Comparison of ENCODE assay signal across 1 cellular context in the genomic region with DNA sequence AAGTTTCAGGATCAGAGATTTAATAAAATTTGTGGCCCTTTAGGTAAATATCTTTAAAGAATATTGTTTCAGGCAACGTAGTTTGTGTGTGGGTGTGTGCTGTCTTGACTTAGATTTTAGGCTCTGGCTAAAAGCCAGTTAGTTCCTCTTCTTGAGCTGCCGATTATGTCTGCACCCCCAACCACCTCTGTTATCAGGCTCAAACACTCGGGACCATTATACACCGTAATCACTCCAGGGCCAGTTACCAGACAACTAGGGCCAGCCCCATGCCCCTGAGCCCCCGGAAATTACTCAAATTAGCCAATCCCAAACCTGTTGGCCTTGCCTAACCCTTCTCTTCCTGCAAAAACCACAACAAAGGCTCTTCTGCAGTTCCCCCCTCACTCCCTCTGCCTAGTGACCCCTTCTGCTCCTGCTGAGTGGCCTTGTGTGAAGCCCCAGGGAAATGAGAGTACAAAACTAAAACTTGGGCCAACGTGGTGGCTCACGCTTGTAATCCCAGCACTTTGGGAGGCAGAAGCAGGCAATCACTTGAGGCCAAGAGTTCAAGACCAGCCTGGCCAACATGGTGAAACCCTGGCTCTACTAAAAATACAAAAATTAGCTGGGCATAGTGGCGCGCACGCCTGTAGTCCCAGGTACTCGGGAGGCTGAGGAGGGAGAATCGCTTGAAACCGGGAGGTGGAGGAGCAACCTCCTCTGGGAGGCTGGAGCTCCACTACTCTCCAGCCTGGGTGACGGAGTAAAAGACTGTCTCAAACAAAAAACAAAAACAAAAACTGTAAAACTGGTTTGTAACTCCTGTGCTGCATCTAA.
TF ChIP-seq lines count a peak whose summit lies in the region.

No MANE protein-coding gene starts in this region.

TF ChIP-seq in HepG2, 621 proteins besides CTCF, POLR2A, EP300 and RAD21 (continued from another document and continues in another):
- TF ChIP-seq, protein P1, sequence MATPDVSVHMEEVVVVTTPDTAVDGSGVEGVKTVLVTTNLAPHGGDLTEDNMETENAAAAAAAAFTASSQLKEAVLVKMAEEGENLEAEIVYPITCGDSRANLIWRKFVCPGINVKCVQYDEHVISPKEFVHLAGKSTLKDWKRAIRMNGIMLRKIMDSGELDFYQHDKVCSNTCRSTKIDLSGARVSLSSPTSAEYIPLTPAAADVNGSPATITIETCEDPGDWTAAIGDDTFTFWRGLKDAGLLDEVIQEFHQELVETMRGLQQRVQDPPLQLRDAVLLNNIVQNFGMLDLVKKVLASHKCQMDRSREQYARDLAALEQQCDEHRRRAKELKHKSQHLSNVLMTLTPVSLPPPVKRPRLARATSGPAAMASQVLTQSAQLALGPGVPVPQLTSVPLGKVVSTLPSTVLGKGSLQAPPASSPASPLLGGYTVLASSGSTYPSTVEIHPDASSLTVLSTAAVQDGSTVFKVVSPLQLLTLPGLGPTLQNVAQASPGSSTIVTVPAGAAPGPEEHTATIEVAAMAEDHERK (CRISPR knock-in tag; IDR thresholded peaks at IDR 0.05; ENCODE audit: low read depth) = no peak
- TF ChIP-seq IRX3 (CRISPR knock-in tag; IDR thresholded peaks at IDR 0.05; ENCODE audit: borderline replicate concordance, low read depth) (no peak), ZNF143 (CRISPR knock-in tag; IDR thresholded peaks at IDR 0.05) (no peak), MYC (CRISPR knock-in tag; IDR thresholded peaks at IDR 0.05; ENCODE audit: borderline replicate concordance) (peak; percentile 17; the same call in 1 of the 2 replicates), NR2C2 (CRISPR knock-in tag; IDR thresholded peaks at IDR 0.05; ENCODE audit: borderline replicate concordance) (peak; percentile 69), RARA (CRISPR knock-in tag; IDR thresholded peaks at IDR 0.05) (peak; percentile 91), KDM4B (CRISPR knock-in tag; IDR thresholded peaks at IDR 0.05) (peak; percentile 64), EEA1 (CRISPR knock-in tag; IDR thresholded peaks at IDR 0.05; ENCODE audit: borderline replicate concordance) (no peak), ZNF10 (CRISPR knock-in tag; IDR thresholded peaks at IDR 0.05; ENCODE audit: borderline replicate concordance, low read depth) (no peak), AHDC1 (CRISPR knock-in tag; IDR thresholded peaks at IDR 0.05; ENCODE audit: borderline replicate concordance) (peak; percentile 48; the same call in 1 of the 2 replicates), ZNF235 (CRISPR knock-in tag; IDR thresholded peaks at IDR 0.05; ENCODE audit: borderline replicate concordance) (no peak), GTF2F1 (IDR thresholded peaks at IDR 0.05; ENCODE audit: low read length) (no peak), GABPB1 (CRISPR knock-in tag; IDR thresholded peaks at IDR 0.05) (peak; percentile 75; the same call in 1 of the 2 replicates), PHF21A (CRISPR knock-in tag; IDR thresholded peaks at IDR 0.05) (peak; percentile 69; the same call in 1 of the 2 replicates), BCLAF1 (IDR thresholded peaks at IDR 0.05) (no peak), ZFP37 (CRISPR knock-in tag; IDR thresholded peaks at IDR 0.05; ENCODE audit: borderline replicate concordance) (no peak), ZNF557 (CRISPR knock-in tag; IDR thresholded peaks at IDR 0.05) (no peak), ZNF839 (CRISPR knock-in tag; IDR thresholded peaks at IDR 0.05; ENCODE audit: borderline replicate concordance) (no peak), GATA4 (IDR thresholded peaks at IDR 0.05; ENCODE audit: borderline replicate concordance, low read depth) (no peak; the same call in 1 of the 2 replicates), YEATS4 (CRISPR knock-in tag; IDR thresholded peaks at IDR 0.05; ENCODE audit: borderline replicate concordance) (no peak), TRAFD1 (CRISPR knock-in tag; IDR thresholded peaks at IDR 0.05; ENCODE audit: borderline replicate concordance) (no peak), HIC2 (CRISPR knock-in tag; IDR thresholded peaks at IDR 0.05; ENCODE audit: low read depth) (no peak), KAT8 (CRISPR knock-in tag; IDR thresholded peaks at IDR 0.05) (peak; percentile 67), SOX13 (IDR thresholded peaks at IDR 0.05) (peak; percentile 92), SOX13 (CRISPR knock-in tag; conservative IDR thresholded peaks at IDR 0.05 in 1 of 2, IDR thresholded peaks at IDR 0.05 in 1 of 2) (peak in 1 of 2 experiments; percentile 96; a peak in 2 of 4 replicates), ZNF33B (CRISPR knock-in tag; IDR thresholded peaks at IDR 0.05) (no peak), YY1 (IDR thresholded peaks at IDR 0.05; ENCODE audit: insufficient read depth, insufficient replicate concordance, low read depth, low read length) (no peak), ZNF770 (CRISPR knock-in tag; IDR thresholded peaks at IDR 0.05) (0 out of 2 replicates have a peak, but pooled peaks have one; percentile 33), GRHL1 (CRISPR knock-in tag; conservative IDR thresholded peaks at IDR 0.05) (no peak), ZNF451 (CRISPR knock-in tag; IDR thresholded peaks at IDR 0.05) (no peak), ZBTB37 (CRISPR knock-in tag; IDR thresholded peaks at IDR 0.05) (no peak), TEAD3 (CRISPR knock-in tag; optimal IDR thresholded peaks at IDR 0.05; ENCODE audit: borderline replicate concordance) (no peak), NONO (IDR thresholded peaks at IDR 0.05) (no peak), NONO (CRISPR knock-in tag; conservative IDR thresholded peaks at IDR 0.05) (0 out of 2 replicates have a peak, but pooled peaks have one; percentile 31), ZNF556 (CRISPR knock-in tag; IDR thresholded peaks at IDR 0.05; ENCODE audit: borderline replicate concordance) (no peak), ZNF343 (CRISPR knock-in tag; IDR thresholded peaks at IDR 0.05) (no peak)
- TF ChIP-seq, protein P2, sequence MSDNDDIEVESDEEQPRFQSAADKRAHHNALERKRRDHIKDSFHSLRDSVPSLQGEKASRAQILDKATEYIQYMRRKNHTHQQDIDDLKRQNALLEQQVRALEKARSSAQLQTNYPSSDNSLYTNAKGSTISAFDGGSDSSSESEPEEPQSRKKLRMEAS (IDR thresholded peaks at IDR 0.05) = peak; percentile 62
